ENCODE assay signal across 2 cellular contexts in the genomic region with DNA sequence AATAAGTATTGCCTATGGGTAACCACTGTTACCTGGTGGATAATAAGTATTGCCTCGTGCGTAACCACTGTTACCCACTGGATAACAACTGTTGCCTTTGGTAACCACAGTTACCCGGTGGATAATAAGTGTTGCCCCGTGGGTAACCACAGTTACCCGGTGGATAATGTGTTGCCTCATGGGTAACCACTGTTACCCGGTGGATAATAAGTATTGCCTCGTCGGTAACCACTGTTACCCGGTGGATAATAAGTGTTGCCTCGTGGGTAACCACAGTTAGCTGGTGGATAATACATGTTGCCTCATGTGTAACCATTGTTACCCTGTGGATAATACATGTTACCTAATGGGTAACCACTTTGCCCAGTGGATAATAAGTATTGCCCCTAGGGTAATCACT.
TF ChIP-seq lines count a peak whose summit lies in the region.

No MANE protein-coding gene starts in this region.

TF ChIP-seq in GM12891, 5 proteins besides CTCF, POLR2A, EP300 and RAD21 (continued from another document):
- TF ChIP-seq POLR2AphosphoS5 (IDR thresholded peaks at IDR 0.05; ENCODE audit: low read depth, low read length) (no peak), PAX5 (IDR thresholded peaks at IDR 0.05; ENCODE audit: insufficient read depth, low read length, severe bottlenecking) (no peak), POU2F2 (IDR thresholded peaks at IDR 0.05; ENCODE audit: low read depth, low read length) (peak; percentile 78)

TF ChIP-seq in GM12878, 131 proteins besides CTCF, POLR2A, EP300 and RAD21 (continued from another document):
- TF ChIP-seq POU2F2 (IDR thresholded peaks at IDR 0.05; ENCODE audit: borderline replicate concordance, low read depth, low read length) (peak; percentile 77; the same call in 1 of the 3 replicates), USF1 (IDR thresholded peaks at IDR 0.05; ENCODE audit: borderline replicate concordance, extremely low read length, insufficient read depth, low read depth, low read length) (no peak), SPI1 (IDR thresholded peaks at IDR 0.05; ENCODE audit: borderline replicate concordance, insufficient read depth, low read depth, low read length) (no peak), ZNF274 (IDR thresholded peaks at IDR 0.05; ENCODE audit: insufficient read depth, insufficient read length) (no peak), EZH2 (IDR thresholded peaks at IDR 0.05; ENCODE audit: borderline replicate concordance, control insufficient read depth, low read depth, low read length) (no peak), ZNF24 (IDR thresholded peaks at IDR 0.05) (peak; percentile 96), CHD1 (IDR thresholded peaks at IDR 0.05; ENCODE audit: low read depth, low read length) (no peak), TCF12 (IDR thresholded peaks at IDR 0.05; ENCODE audit: low read depth, low read length) (no peak), KDM1A (IDR thresholded peaks at IDR 0.05; ENCODE audit: borderline replicate concordance) (0 out of 2 replicates have a peak, but pooled peaks have one; percentile 17), BHLHE40 (IDR thresholded peaks at IDR 0.05; ENCODE audit: borderline replicate concordance in 1 of 2, low read depth in 2 of 2, low read length in 1 of 2) (no peak), NBN (IDR thresholded peaks at IDR 0.05) (no peak), NFIC (IDR thresholded peaks at IDR 0.05; ENCODE audit: low read depth, low read length) (0 out of 2 replicates have a peak, but pooled peaks have one; percentile 10), SREBF1 (IDR thresholded peaks at IDR 0.05; ENCODE audit: low read length) (peak; percentile 30; the same call in 1 of the 2 replicates), ZBED1 (IDR thresholded peaks at IDR 0.05; ENCODE audit: borderline replicate concordance) (0 out of 2 replicates have a peak, but pooled peaks have one; percentile 6), PAX5 (IDR thresholded peaks at IDR 0.05; ENCODE audit: borderline replicate concordance, low read depth, low read length) (peak; percentile 1; the same call in 1 of the 2 replicates)
- TF ChIP-seq, protein P1, sequence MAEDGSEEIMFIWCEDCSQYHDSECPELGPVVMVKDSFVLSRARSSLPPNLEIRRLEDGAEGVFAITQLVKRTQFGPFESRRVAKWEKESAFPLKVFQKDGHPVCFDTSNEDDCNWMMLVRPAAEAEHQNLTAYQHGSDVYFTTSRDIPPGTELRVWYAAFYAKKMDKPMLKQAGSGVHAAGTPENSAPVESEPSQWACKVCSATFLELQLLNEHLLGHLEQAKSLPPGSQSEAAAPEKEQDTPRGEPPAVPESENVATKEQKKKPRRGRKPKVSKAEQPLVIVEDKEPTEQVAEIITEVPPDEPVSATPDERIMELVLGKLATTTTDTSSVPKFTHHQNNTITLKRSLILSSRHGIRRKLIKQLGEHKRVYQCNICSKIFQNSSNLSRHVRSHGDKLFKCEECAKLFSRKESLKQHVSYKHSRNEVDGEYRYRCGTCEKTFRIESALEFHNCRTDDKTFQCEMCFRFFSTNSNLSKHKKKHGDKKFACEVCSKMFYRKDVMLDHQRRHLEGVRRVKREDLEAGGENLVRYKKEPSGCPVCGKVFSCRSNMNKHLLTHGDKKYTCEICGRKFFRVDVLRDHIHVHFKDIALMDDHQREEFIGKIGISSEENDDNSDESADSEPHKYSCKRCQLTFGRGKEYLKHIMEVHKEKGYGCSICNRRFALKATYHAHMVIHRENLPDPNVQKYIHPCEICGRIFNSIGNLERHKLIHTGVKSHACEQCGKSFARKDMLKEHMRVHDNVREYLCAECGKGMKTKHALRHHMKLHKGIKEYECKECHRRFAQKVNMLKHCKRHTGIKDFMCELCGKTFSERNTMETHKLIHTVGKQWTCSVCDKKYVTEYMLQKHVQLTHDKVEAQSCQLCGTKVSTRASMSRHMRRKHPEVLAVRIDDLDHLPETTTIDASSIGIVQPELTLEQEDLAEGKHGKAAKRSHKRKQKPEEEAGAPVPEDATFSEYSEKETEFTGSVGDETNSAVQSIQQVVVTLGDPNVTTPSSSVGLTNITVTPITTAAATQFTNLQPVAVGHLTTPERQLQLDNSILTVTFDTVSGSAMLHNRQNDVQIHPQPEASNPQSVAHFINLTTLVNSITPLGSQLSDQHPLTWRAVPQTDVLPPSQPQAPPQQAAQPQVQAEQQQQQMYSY (CRISPR knock-in tag; IDR thresholded peaks at IDR 0.05), result peak; percentile 34; the same call in 1 of the 2 replicates
- TF ChIP-seq, protein P2, sequence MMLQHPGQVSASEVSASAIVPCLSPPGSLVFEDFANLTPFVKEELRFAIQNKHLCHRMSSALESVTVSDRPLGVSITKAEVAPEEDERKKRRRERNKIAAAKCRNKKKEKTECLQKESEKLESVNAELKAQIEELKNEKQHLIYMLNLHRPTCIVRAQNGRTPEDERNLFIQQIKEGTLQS (IDR thresholded peaks at IDR 0.05; ENCODE audit: borderline replicate concordance, extremely low read depth, low read depth, low read length), result no peak
- TF ChIP-seq, protein P3, sequence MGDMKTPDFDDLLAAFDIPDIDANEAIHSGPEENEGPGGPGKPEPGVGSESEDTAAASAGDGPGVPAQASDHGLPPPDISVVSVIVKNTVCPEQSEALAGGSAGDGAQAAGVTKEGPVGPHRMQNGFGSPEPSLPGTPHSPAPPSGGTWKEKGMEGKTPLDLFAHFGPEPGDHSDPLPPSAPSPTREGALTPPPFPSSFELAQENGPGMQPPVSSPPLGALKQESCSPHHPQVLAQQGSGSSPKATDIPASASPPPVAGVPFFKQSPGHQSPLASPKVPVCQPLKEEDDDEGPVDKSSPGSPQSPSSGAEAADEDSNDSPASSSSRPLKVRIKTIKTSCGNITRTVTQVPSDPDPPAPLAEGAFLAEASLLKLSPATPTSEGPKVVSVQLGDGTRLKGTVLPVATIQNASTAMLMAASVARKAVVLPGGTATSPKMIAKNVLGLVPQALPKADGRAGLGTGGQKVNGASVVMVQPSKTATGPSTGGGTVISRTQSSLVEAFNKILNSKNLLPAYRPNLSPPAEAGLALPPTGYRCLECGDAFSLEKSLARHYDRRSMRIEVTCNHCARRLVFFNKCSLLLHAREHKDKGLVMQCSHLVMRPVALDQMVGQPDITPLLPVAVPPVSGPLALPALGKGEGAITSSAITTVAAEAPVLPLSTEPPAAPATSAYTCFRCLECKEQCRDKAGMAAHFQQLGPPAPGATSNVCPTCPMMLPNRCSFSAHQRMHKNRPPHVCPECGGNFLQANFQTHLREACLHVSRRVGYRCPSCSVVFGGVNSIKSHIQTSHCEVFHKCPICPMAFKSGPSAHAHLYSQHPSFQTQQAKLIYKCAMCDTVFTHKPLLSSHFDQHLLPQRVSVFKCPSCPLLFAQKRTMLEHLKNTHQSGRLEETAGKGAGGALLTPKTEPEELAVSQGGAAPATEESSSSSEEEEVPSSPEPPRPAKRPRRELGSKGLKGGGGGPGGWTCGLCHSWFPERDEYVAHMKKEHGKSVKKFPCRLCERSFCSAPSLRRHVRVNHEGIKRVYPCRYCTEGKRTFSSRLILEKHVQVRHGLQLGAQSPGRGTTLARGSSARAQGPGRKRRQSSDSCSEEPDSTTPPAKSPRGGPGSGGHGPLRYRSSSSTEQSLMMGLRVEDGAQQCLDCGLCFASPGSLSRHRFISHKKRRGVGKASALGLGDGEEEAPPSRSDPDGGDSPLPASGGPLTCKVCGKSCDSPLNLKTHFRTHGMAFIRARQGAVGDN (IDR thresholded peaks at IDR 0.05), result no peak; the same call in 1 of the 2 replicates
